ENCODE assay signal across 8 cellular contexts in the genomic region with DNA sequence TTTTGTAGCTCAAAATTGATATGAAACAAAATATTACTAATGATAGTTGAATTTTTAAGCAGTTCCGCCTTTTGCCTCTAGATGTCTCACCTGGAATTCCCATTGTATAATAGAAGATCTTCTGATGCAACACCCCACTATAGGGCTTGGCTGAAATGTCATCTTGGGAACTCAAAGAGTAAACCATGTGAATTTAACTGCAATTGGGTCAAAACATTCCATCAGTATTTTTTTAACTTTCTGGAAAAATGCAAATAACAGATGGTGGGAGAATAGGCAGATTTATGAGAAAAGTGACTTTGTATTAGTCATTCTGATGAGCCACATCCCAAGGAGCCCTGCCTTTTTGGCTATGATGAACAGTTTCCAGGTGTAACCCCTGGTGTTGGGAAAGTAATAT.
DNase-seq lines count a peak whose midpoint lies in the region; ATAC-seq and TF ChIP-seq lines count a peak whose summit lies in the region.

No MANE protein-coding gene starts in this region.

- no peaks in the 10 kb centered on the region for H3K36me3 Mint-ChIP-seq in activated CD8-positive, alpha-beta T cell treated with anti-CD3 and anti-CD28 coated beads for 36 hours (ENCODE audit: low read depth)
- no peaks in the 10 kb centered on the region for H3K36me3 Mint-ChIP-seq in activated CD8-positive, alpha-beta T cell treated with anti-CD3 and anti-CD28 coated beads, Interleukin-2, amount 10 ng/mL, durations not matched to agents 7 days and 5 days (ENCODE audit: low read depth)

- no peak overlapping the region for H3K4me2 ChIP-seq in HCT116 (ENCODE audit: low read length)

- ATAC-seq in activated CD8-positive, alpha-beta T cell treated with anti-CD3 and anti-CD28 coated beads for 36 hours, result no peak
- ATAC-seq in activated CD8-positive, alpha-beta T cell treated with anti-CD3 and anti-CD28 coated beads, Interleukin-2, amount 10 ng/mL, durations not matched to agents 7 days and 5 days, result no peak
- peak; percentile 76 for ATAC-seq in HCT116

- H3K36me3 ChIP-seq in HCT116 (ENCODE audit: control insufficient read depth in 1 of 2, insufficient read depth in 2 of 2, low read length in 2 of 2), result peaks cover 0 to 16% of the 10 kb centered on the region in 2 experiments; a peak in 2 of 4 replicates
- no peaks in the 10 kb centered on the region for H3K36me3 ChIP-seq in iPS DF 6.9 (ENCODE audit: control insufficient read depth, insufficient read depth, low read length)
- no peaks in the 10 kb centered on the region for H3K36me3 ChIP-seq in testis (ENCODE audit: low read depth, missing control alignments)

- no peak for DNase-seq in activated CD8-positive, alpha-beta T cell treated with anti-CD3 and anti-CD28 coated beads for 36 hours
- DNase-seq in activated CD8-positive, alpha-beta T cell treated with anti-CD3 and anti-CD28 coated beads, Interleukin-2, amount 10 ng/mL, durations not matched to agents 7 days and 5 days, result no peak
- DNase-seq in HCT116 (ENCODE audit: low read depth, low spot score) (peak; percentile 60), NB4 (ENCODE audit: low read depth) (peak; percentile 71), amniotic epithelial cell (ENCODE audit: low read depth) (peak; percentile 63), iPS DF 6.9 (ENCODE audit: low read depth, low spot score) (peak; percentile 16), testis (peak; percentile 20), activated gamma-delta T cell treated with Interleukin-2 at 50 U/mL for 16 hours (no peak)

- POLR2A ChIA-PET in activated CD8-positive, alpha-beta T cell treated with anti-CD3 and anti-CD28 coated beads for 36 hours (lab: Charles Lee), result no interaction called here
- POLR2A ChIA-PET in activated CD8-positive, alpha-beta T cell treated with anti-CD3 and anti-CD28 coated beads, Interleukin-2, amount 10 ng/mL, durations not matched to agents 7 days and 5 days (lab: Charles Lee), result no interaction called here
- POLR2A ChIA-PET in HCT116 (lab: Charles Lee), result interaction anchor here (1.0 kb wide), 1 partner anchor 296 kb away, joined by 4 read pairs; no protein-coding TSS in a partner anchor

- H3K9me3 Mint-ChIP-seq in activated CD8-positive, alpha-beta T cell treated with anti-CD3 and anti-CD28 coated beads for 36 hours, result no peaks in the 10 kb centered on the region
- H3K9me3 Mint-ChIP-seq in activated CD8-positive, alpha-beta T cell treated with anti-CD3 and anti-CD28 coated beads, Interleukin-2, amount 10 ng/mL, durations not matched to agents 7 days and 5 days (ENCODE audit: insufficient read depth), result no peaks in the 10 kb centered on the region

- TF ChIP-seq RAD21 in HCT116 (IDR thresholded peaks at IDR 0.05; ENCODE audit: low read depth), result peak; percentile 90

- peaks cover 2% of the 10 kb centered on the region for H3K4me1 Mint-ChIP-seq in activated CD8-positive, alpha-beta T cell treated with anti-CD3 and anti-CD28 coated beads for 36 hours (ENCODE audit: low read depth)
- H3K4me1 Mint-ChIP-seq in activated CD8-positive, alpha-beta T cell treated with anti-CD3 and anti-CD28 coated beads, Interleukin-2, amount 10 ng/mL, durations not matched to agents 7 days and 5 days (ENCODE audit: low read depth), result no peaks in the 10 kb centered on the region

- peak overlapping the region; percentile 33; the same call in 1 of the 2 replicates for H3K27ac ChIP-seq in HCT116 (ENCODE audit: low read depth, low read length)
- H3K27ac ChIP-seq in iPS DF 6.9 (ENCODE audit: low read length), result no peak overlapping the region
- H3K27ac ChIP-seq in testis, result no peak overlapping the region

- H3K9me3 ChIP-seq in HCT116 (ENCODE audit: control insufficient read depth in 1 of 2, insufficient read depth in 1 of 2, low read depth in 1 of 2, low read length in 2 of 2) (peaks cover 0 to 11% of the 10 kb centered on the region in 2 experiments; a peak in 1 of 4 replicates), iPS DF 6.9 (ENCODE audit: control insufficient read depth, insufficient read depth, low read length) (no peaks in the 10 kb centered on the region), testis (no peaks in the 10 kb centered on the region)

- no peak for TF ChIP-seq POLR2A in HCT116 (IDR thresholded peaks at IDR 0.05; ENCODE audit: borderline replicate concordance, extremely low read depth, insufficient read depth, insufficient read length)
- TF ChIP-seq POLR2A in NB4 (IDR thresholded peaks at IDR 0.05; ENCODE audit: extremely low read depth, insufficient read length), result no peak
- TF ChIP-seq POLR2A in testis (IDR thresholded peaks at IDR 0.05), result no peak

- no peaks in the 10 kb centered on the region for H3K79me2 ChIP-seq in HCT116 (ENCODE audit: insufficient read depth, low read length)

- TF ChIP-seq CTCF in activated CD8-positive, alpha-beta T cell treated with anti-CD3 and anti-CD28 coated beads for 36 hours (IDR thresholded peaks at IDR 0.05), result peak; percentile 76
- TF ChIP-seq CTCF in HCT116 (IDR thresholded peaks at IDR 0.05 in 2 of 3, conservative IDR thresholded peaks at IDR 0.05 in 1 of 3; ENCODE audit: borderline replicate concordance in 1 of 3, insufficient read depth in 1 of 3, low read depth in 2 of 3, low read length in 2 of 3) (peak; percentile 47 to 73 (median 65); a peak in 5 of 6 replicates), NB4 (IDR thresholded peaks at IDR 0.05; ENCODE audit: low read depth, low read length) (peak; percentile 64), testis (IDR thresholded peaks at IDR 0.05) (peak; percentile 63 to 74 (median 70))

- intact Hi-C loops in activated CD8-positive, alpha-beta T cell treated with anti-CD3 and anti-CD28 coated beads for 36 hours (cut with micrococcal nuclease), result loop anchor here (5.0 kb wide), 1 partner anchor 913 kb away; no protein-coding TSS in a partner anchor
- intact Hi-C loops in HCT116 (cut with micrococcal nuclease) (loop anchor here (1.0 to 5.0 kb wide), 3 partner anchors 226 to 1093 kb away; no protein-coding TSS in a partner anchor), testis (cut with DNase I; ENCODE audit: low total_unique reads) (no loop called here)

- peaks cover 13% of the 10 kb centered on the region for H3K27me3 Mint-ChIP-seq in activated CD8-positive, alpha-beta T cell treated with anti-CD3 and anti-CD28 coated beads for 36 hours
- no peaks in the 10 kb centered on the region for H3K27me3 Mint-ChIP-seq in activated CD8-positive, alpha-beta T cell treated with anti-CD3 and anti-CD28 coated beads, Interleukin-2, amount 10 ng/mL, durations not matched to agents 7 days and 5 days (ENCODE audit: low read depth)

- no peaks in the 10 kb centered on the region for H3K9me2 ChIP-seq in HCT116 (ENCODE audit: insufficient read depth)

- H3K4me3 Mint-ChIP-seq in activated CD8-positive, alpha-beta T cell treated with anti-CD3 and anti-CD28 coated beads for 36 hours, result no peak overlapping the region
- no peak overlapping the region for H3K4me3 Mint-ChIP-seq in activated CD8-positive, alpha-beta T cell treated with anti-CD3 and anti-CD28 coated beads, Interleukin-2, amount 10 ng/mL, durations not matched to agents 7 days and 5 days

- peaks cover 8 to 20% of the 10 kb centered on the region in 2 experiments; a peak in 3 of 4 replicates for H3K4me1 ChIP-seq in HCT116 (ENCODE audit: control insufficient read depth in 1 of 2, insufficient read depth in 2 of 2, low read length in 2 of 2)
- H3K4me1 ChIP-seq in iPS DF 6.9 (ENCODE audit: control insufficient read depth, insufficient read depth, low read length), result no peaks in the 10 kb centered on the region
- H3K4me1 ChIP-seq in testis, result peaks cover 5% of the 10 kb centered on the region

- H4K20me1 ChIP-seq in HCT116 (ENCODE audit: insufficient read depth), result no peaks in the 10 kb centered on the region

- H3K27me3 ChIP-seq in HCT116 (ENCODE audit: insufficient read depth, low read length) (no peaks in the 10 kb centered on the region), iPS DF 6.9 (ENCODE audit: control insufficient read depth, insufficient read depth, low read length) (no peaks in the 10 kb centered on the region), testis (no peaks in the 10 kb centered on the region)

- H2AFZ ChIP-seq in HCT116 (ENCODE audit: low read depth, low read length, poor library complexity, severe bottlenecking), result peak overlapping the region; percentile 21

- H3K27ac Mint-ChIP-seq in activated CD8-positive, alpha-beta T cell treated with anti-CD3 and anti-CD28 coated beads for 36 hours, result no peak overlapping the region
- H3K27ac Mint-ChIP-seq in activated CD8-positive, alpha-beta T cell treated with anti-CD3 and anti-CD28 coated beads, Interleukin-2, amount 10 ng/mL, durations not matched to agents 7 days and 5 days, result no peak overlapping the region

- CTCF ChIA-PET in activated CD8-positive, alpha-beta T cell treated with anti-CD3 and anti-CD28 coated beads for 36 hours (lab: Charles Lee), result interaction anchor here (0.6 to 1.7 kb wide), 9 partner anchors 10 to 1349 kb away, joined by 3 to 10 read pairs (median 3); no protein-coding TSS in a partner anchor
- CTCF ChIA-PET in activated CD8-positive, alpha-beta T cell treated with anti-CD3 and anti-CD28 coated beads, Interleukin-2, amount 10 ng/mL, durations not matched to agents 7 days and 5 days (lab: Charles Lee), result interaction anchor here (0.6 to 1.4 kb wide), 9 partner anchors 9 to 1096 kb away, joined by 3 to 5 read pairs (median 3); a partner anchor contains a TSS
- CTCF ChIA-PET in HCT116 (lab: Charles Lee), result interaction anchor here (0.6 to 1.1 kb wide), 8 partner anchors 10 to 913 kb away, joined by 3 to 4 read pairs (median 4); no protein-coding TSS in a partner anchor

- BruUV-seq in HCT116 (replicated peaks; lab: Mats Ljungman, UMichigan), result no TSS peak

- no peak overlapping the region for H3K9ac ChIP-seq in HCT116 (ENCODE audit: low read length)

- no CpG with 5 or more reads among the region's 1 CpG for WGBS in iPS DF 6.9 (ENCODE audit: insufficient coverage, insufficient read length)
- WGBS in testis, 2 donors, result 19 to 38% methylated on average over 1 of the region's 1 CpG

- no peak overlapping the region for H3K4me3 ChIP-seq in HCT116 (replicated peaks in 1 of 2; ENCODE audit: low read depth in 1 of 2, low read length in 2 of 2)
- H3K4me3 ChIP-seq in NB4 (ENCODE audit: low read depth, low read length), result no peak overlapping the region
- no peak overlapping the region for H3K4me3 ChIP-seq in iPS DF 6.9 (ENCODE audit: low read length)
- no peak overlapping the region for H3K4me3 ChIP-seq in testis

- RAD21 ChIA-PET in HCT116 (lab: Charles Lee; ENCODE audit: low non-redundant PET in 1 of 2, low total read pairs in 2 of 2, uncharacterized antibody in 2 of 2, unreplicated experiment in 2 of 2), result no interaction called here

TF ChIP-seq in HCT116, 20 proteins besides CTCF, POLR2A, EP300 and RAD21 (continues in another document):
- peak; percentile 69 for TF ChIP-seq FOSL1 (IDR thresholded peaks at IDR 0.05; ENCODE audit: low read depth)

Comparison
In these comparisons a context has a peak if more than half of its experiments do, and no peak if none do; other contexts are left out.
1. DNase-seq: peak in HCT116 (single experiment), NB4 (single experiment), amniotic epithelial cell (single experiment), iPS DF 6.9 (single experiment) and testis (single experiment); none in activated CD8-positive, alpha-beta T cell treated with anti-CD3 and anti-CD28 coated beads for 36 hours (single experiment), activated CD8-positive, alpha-beta T cell treated with anti-CD3 and anti-CD28 coated beads, Interleukin-2, amount 10 ng/mL, durations not matched to agents 7 days and 5 days (single experiment) and activated gamma-delta T cell treated with Interleukin-2 at 50 U/mL for 16 hours (single experiment).
2. Peak in every context shown above with its lines, with median percentiles within 50 percentile points of each other: CTCF ChIP-seq.